Comparison of ENCODE assay signal across 34 cellular contexts in genomic region chr12:104911942-104912341, GRCh38. TPM values are rescaled to one million over a fixed set of nuclear protein-coding genes. Genes with fewer than 3 reads are reported as not detected.
DNase-seq lines count a peak whose midpoint lies in the region; ATAC-seq, FAIRE-seq and TF ChIP-seq lines count a peak whose summit lies in the region.
"Had no signal": no experiment of that assay in that cellular context is flagged by ENCODE, and none has a peak within 500 bp of the region (broad histone marks: within the 10 kb centered on the region; RNA-seq: fewer than 3 reads in every experiment).

No MANE protein-coding gene starts in this region.

- H4K20me1 ChIP-seq in IMR-90 (ENCODE audit: insufficient read depth, low read length) (no peaks in the 10 kb centered on the region), K562 (replicated peaks; ENCODE audit: control insufficient read depth, insufficient read depth, low read length) (no peaks in the 10 kb centered on the region)
- H4K20me1 ChIP-seq: BLaER1; BLaER1 treated with 17β-estradiol and CSF1 and Interleukin-3, amounts not matched to agents 10 nM and 100 nM had no signal

- H3K9ac ChIP-seq in IMR-90 (ENCODE audit: low read depth, low read length) (no peak overlapping the region), K562 (ENCODE audit: insufficient read depth in 1 of 2, low read depth in 2 of 2, low read length in 2 of 2) (no peak overlapping the region)
- H3K9ac ChIP-seq: BLaER1; BLaER1 treated with 17β-estradiol and CSF1 and Interleukin-3, amounts not matched to agents 10 nM and 100 nM had no signal

- no peak overlapping the region for H2AK9ac ChIP-seq in IMR-90 (replicated peaks; ENCODE audit: low read depth, low read length, poor library complexity)

- POLR2A ChIA-PET in A549 (lab: Yijun Ruan, JAX) = no interaction called here
- POLR2A ChIA-PET in IMR-90 (lab: Charles Lee; ENCODE audit: unreplicated experiment) = no interaction called here
- POLR2A ChIA-PET in K562 (lab: Yijun Ruan, JAX) = interaction anchor here (0.6 kb wide), 1 partner anchor 56 kb away, joined by 3 read pairs; no protein-coding TSS in a partner anchor

- H3K79me2 ChIP-seq in K562 (ENCODE audit: control insufficient read depth, insufficient read depth, low read length) = no peaks in the 10 kb centered on the region

- H2BK15ac ChIP-seq in IMR-90 (ENCODE audit: low read depth, low read length) = no peak overlapping the region

- H3K4me3 ChIP-seq in A549 (no peak overlapping the region), IMR-90 (ENCODE audit: insufficient read depth, low read depth, low read length) (no peak overlapping the region), K562 (no peak overlapping the region), Peyer's patch (no peak overlapping the region)
- H3K4me3 ChIP-seq: BLaER1; BLaER1 treated with 17β-estradiol and CSF1 and Interleukin-3, amounts not matched to agents 10 nM and 100 nM had no signal

- H3K27me3 ChIP-seq in IMR-90 (ENCODE audit: control insufficient read depth, insufficient read depth, low read length) (no peaks in the 10 kb centered on the region), K562 (ENCODE audit: control insufficient read depth in 2 of 2, insufficient read depth in 2 of 2, low read length in 2 of 2) (peaks cover 10 to 11% of the 10 kb centered on the region in 2 experiments; a peak in 3 of 5 replicates), Peyer's patch (no peaks in the 10 kb centered on the region)
- H3K27me3 ChIP-seq: BE2C; BLaER1; BLaER1 treated with 17β-estradiol and CSF1 and Interleukin-3, amounts not matched to agents 10 nM and 100 nM had no signal

- in situ Hi-C loops in IMR-90 (cut with MboI; ENCODE audit: low sequenced_read_pairs) (no loop called here), K562 (cut with MboI) (no loop called here)

- no peaks in the 10 kb centered on the region; the same call in 2 of the 3 replicates for H3K4me1 ChIP-seq in A549
- H3K4me1 ChIP-seq in IMR-90 (ENCODE audit: control insufficient read depth, insufficient read depth, low read length) = no peaks in the 10 kb centered on the region
- H3K4me1 ChIP-seq in K562 (replicated peaks in 1 of 2; ENCODE audit: control insufficient read depth in 2 of 2, insufficient read depth in 2 of 2, low read length in 2 of 2) = no peaks in the 10 kb centered on the region
- H3K4me1 ChIP-seq in Peyer's patch = no peaks in the 10 kb centered on the region
- H3K4me1 ChIP-seq: BE2C; BLaER1; BLaER1 treated with 17β-estradiol and CSF1 and Interleukin-3, amounts not matched to agents 10 nM and 100 nM; Caco-2 had no signal

- TF ChIP-seq EP300 in A549 (IDR thresholded peaks at IDR 0.05) (no peak), K562 (IDR thresholded peaks at IDR 0.05; ENCODE audit: low read length) (no peak)

- no peak overlapping the region for H2BK20ac ChIP-seq in IMR-90 (ENCODE audit: low read depth, low read length)

- H3K9me1 ChIP-seq in IMR-90 (ENCODE audit: insufficient read depth, low read length) (no peaks in the 10 kb centered on the region), K562 (ENCODE audit: control insufficient read depth, insufficient read depth, low read length) (peaks cover 3% of the 10 kb centered on the region)

- H3K4ac ChIP-seq in IMR-90 (ENCODE audit: low read depth, low read length) = no peak overlapping the region

- H3K18ac ChIP-seq in IMR-90 (ENCODE audit: low read depth, low read length) = no peak overlapping the region

- H3K27ac ChIP-seq in A549 (no peak overlapping the region), IMR-90 (ENCODE audit: insufficient read depth, low read length) (no peak overlapping the region), K562 (ENCODE audit: extremely low read depth, low read depth, low read length) (no peak overlapping the region), Peyer's patch (no peak overlapping the region)
- H3K27ac ChIP-seq: 22Rv1; BLaER1; BLaER1 treated with 17β-estradiol and CSF1 and Interleukin-3, amounts not matched to agents 10 nM and 100 nM; C4-2B had no signal

- no peak overlapping the region for H3K4me2 ChIP-seq in A549
- no peak overlapping the region for H3K4me2 ChIP-seq in IMR-90 (ENCODE audit: low read depth, low read length)
- H3K4me2 ChIP-seq in K562 (ENCODE audit: insufficient read depth, low read length) = no peak overlapping the region
- H3K4me2 ChIP-seq: BLaER1; BLaER1 treated with 17β-estradiol and CSF1 and Interleukin-3, amounts not matched to agents 10 nM and 100 nM had no signal

- H2AFZ ChIP-seq in IMR-90 (replicated peaks; ENCODE audit: low read length, poor library complexity) (no peak overlapping the region), K562 (ENCODE audit: low read depth, low read length) (no peak overlapping the region)

- WGBS in A549 (ENCODE audit: missing lambda C conversion rate) = 87% methylated on average over 4 of the region's 4 CpGs
- no CpG with 5 or more reads among the region's 4 CpGs for WGBS in IMR-90 (ENCODE audit: extremely low coverage in 2 of 2, insufficient read length in 1 of 2), 2 experiments
- 1% methylated on average over 4 of the region's 4 CpGs for WGBS in K562 (ENCODE audit: insufficient coverage, low coverage, missing lambda C conversion rate)

- no peak overlapping the region for H3K14ac ChIP-seq in IMR-90 (replicated peaks; ENCODE audit: low read depth, low read length)

- no peak overlapping the region for H3K23ac ChIP-seq in IMR-90 (ENCODE audit: low read depth, low read length)

- H3K9me3 ChIP-seq in A549 (no peaks in the 10 kb centered on the region), IMR-90 (ENCODE audit: control insufficient read depth, insufficient read depth, low read length) (no peaks in the 10 kb centered on the region), K562 (replicated peaks; ENCODE audit: control insufficient read depth, insufficient read depth, low read depth, low read length) (no peaks in the 10 kb centered on the region), Peyer's patch (no peaks in the 10 kb centered on the region)
- H3K9me3 ChIP-seq: BE2C; BLaER1; BLaER1 treated with 17β-estradiol and CSF1 and Interleukin-3, amounts not matched to agents 10 nM and 100 nM; Caco-2 had no signal

- H2BK5ac ChIP-seq in IMR-90 (ENCODE audit: low read depth, low read length, poor library complexity, severe bottlenecking) = no peak overlapping the region

- intact Hi-C loops in Right ventricle myocardium inferior (cut with DNase I) = no loop called here
- intact Hi-C loops in left ventricle myocardium superior (cut with micrococcal nuclease) = no loop called here
- intact Hi-C loops in IMR-90 (cut with micrococcal nuclease) = no loop called here
- intact Hi-C loops in K562 (cut with micrococcal nuclease) = no loop called here

- H2AK5ac ChIP-seq in IMR-90 (ENCODE audit: low read depth, low read length) = no peak overlapping the region

- peak; percentile 32 for DNase-seq in Right ventricle myocardium inferior (ENCODE audit: missing footprints)
- DNase-seq in left ventricle myocardium superior = no peak
- no peak for DNase-seq in A549 (ENCODE audit: low read depth in 1 of 2, low spot score in 1 of 2)
- DNase-seq in IMR-90 = no peak
- DNase-seq in K562 (ENCODE audit: extremely low read depth in 1 of 4, low spot score in 3 of 4) = no peak
- DNase-seq in Peyer's patch = no peak
- no peak for DNase-seq in inferior parietal cortex (ENCODE audit: extremely low spot score)
- no peak for DNase-seq in T1000 (lab: John Stamatoyannopoulos, UW)
- DNase-seq: 8988T; ACHN; AML-193; BE2C; C1 segment of cervical spinal cord; Caco-2; Calu3; CD4-positive, alpha-beta memory T cell; CD4-positive, alpha-beta T cell; CD4-positive, CD25-positive, alpha-beta regulatory T cell; CD8-positive, alpha-beta memory T cell; CD8-positive, alpha-beta T cell; COR-L47; DMS 273 treated with DMSO at 0.1 percent for 48 hours; DMS153; DMS53; DMS79; DMS79 treated with DMSO at 0.1 percent for 48 hours; DND-41; EL had no signal

- H3K79me1 ChIP-seq in IMR-90 (ENCODE audit: low read depth in 1 of 2, low read length in 2 of 2) = no peaks in the 10 kb centered on the region

- dilution Hi-C loops in IMR-90 (cut with HindIII; ENCODE audit: low sequenced_read_pairs, unreplicated experiment) = no loop called here

- H3K36me3 ChIP-seq in IMR-90 (ENCODE audit: control insufficient read depth, insufficient read depth, low read length) (no peaks in the 10 kb centered on the region), K562 (ENCODE audit: control insufficient read depth, insufficient read depth, low read length) (no peaks in the 10 kb centered on the region), Peyer's patch (no peaks in the 10 kb centered on the region)
- H3K36me3 ChIP-seq: BE2C; BLaER1; BLaER1 treated with 17β-estradiol and CSF1 and Interleukin-3, amounts not matched to agents 10 nM and 100 nM had no signal

- H3K56ac ChIP-seq in IMR-90 (ENCODE audit: extremely low read depth, insufficient read depth, low read length) = no peak overlapping the region

- no peak overlapping the region for H4K91ac ChIP-seq in IMR-90 (ENCODE audit: insufficient read depth, low read depth, low read length)

- TF ChIP-seq POLR2A in A549 (IDR thresholded peaks at IDR 0.05; ENCODE audit: low read length) (no peak), IMR-90 (IDR thresholded peaks at IDR 0.05; ENCODE audit: low read depth, low read length) (no peak), K562 (conservative IDR thresholded peaks at IDR 0.05) (no peak), Peyer's patch (IDR thresholded peaks at IDR 0.05) (no peak)

- CTCF ChIA-PET in A549 (lab: Yijun Ruan, JAX) (no interaction called here), IMR-90 (lab: Yijun Ruan, JAX) (no interaction called here), K562 (lab: Yijun Ruan, JAX; ENCODE audit: low intra/inter-chr PET ratio) (no interaction called here)

- H4K5ac ChIP-seq in IMR-90 (ENCODE audit: low read depth, low read length) = no peak overlapping the region

- BruUV-seq in IMR-90 (replicated peaks; lab: Mats Ljungman, UMichigan) (no TSS peak), K562 (replicated peaks; lab: Mats Ljungman, UMichigan) (no TSS peak)

- no peak overlapping the region for H2BK120ac ChIP-seq in IMR-90 (ENCODE audit: low read depth, low read length)

- ATAC-seq in Right ventricle myocardium inferior (no peak), left ventricle myocardium superior (no peak), A549 (no peak), IMR-90 (ENCODE audit: low read depth) (no peak), K562 (no peak)
- ATAC-seq: CD8-positive, alpha-beta T cell had no signal

- no peak for FAIRE-seq in A549 (lab: Jason Lieb, UNC)
- no peak for FAIRE-seq in K562 (lab: Jason Lieb, UNC)
- FAIRE-seq: A204.1, D721Med had no signal

- no peak overlapping the region for H4K8ac ChIP-seq in IMR-90 (ENCODE audit: low read depth in 2 of 2, low read length in 2 of 2)

- no peak for TF ChIP-seq RAD21 in A549 (conservative IDR thresholded peaks at IDR 0.05 in 1 of 2, IDR thresholded peaks at IDR 0.05 in 1 of 2)
- TF ChIP-seq RAD21 in IMR-90 (IDR thresholded peaks at IDR 0.05; ENCODE audit: low read length) = no peak
- TF ChIP-seq RAD21 in K562 (CRISPR knock-in tag; conservative IDR thresholded peaks at IDR 0.05 in 1 of 2, IDR thresholded peaks at IDR 0.05 in 1 of 2) = no peak

- TF ChIP-seq CTCF in A549 (IDR thresholded peaks at IDR 0.05) = no peak
- no peak for TF ChIP-seq CTCF in IMR-90 (conservative IDR thresholded peaks at IDR 0.05; ENCODE audit: low read depth, low read length)
- TF ChIP-seq CTCF in K562 (IDR thresholded peaks at IDR 0.05 in 2 of 3, conservative IDR thresholded peaks at IDR 0.05 in 1 of 3; ENCODE audit: insufficient read depth in 2 of 3, low read depth in 1 of 3, low read length in 3 of 3) = no peak
- TF ChIP-seq CTCF in Peyer's patch (IDR thresholded peaks at IDR 0.05) = no peak

RNA-seq across cellular contexts. Expression of gene SLC41A2, which starts 46.1 kb away (rescaled TPM):
- total RNA-seq in Right ventricle myocardium inferior (3.9 TPM), left ventricle myocardium superior (2.6 TPM), IMR-90 (2012; rRNA removed) (6.8 and 14.4 TPM in 2 replicates), K562 (2014; rRNA removed) (0.04 TPM in 1 of 2 replicates, not detected in the other), K562 (2014; rRNA removed; fragmentation: Illumina TruSeq; extraction: Trizol) (0.26 and 0.36 TPM in 2 replicates), K562 (2015; rRNA removed; fragmentation: Illumina TruSeq; extraction: Trizol) (0.04 and 0.47 TPM in 2 replicates), K562 (2021) (0.47 and 0.89 TPM in 2 replicates), Peyer's patch (100 to 1,000 TPM in 2 of 4 donors, 10 to 100 TPM in 2; 11.6 to 178 (median 114) TPM)
- polyA plus RNA-seq in A549 (2011; rRNA removed) (14.6 and 17.5 TPM in 2 replicates), A549 (2017; fragmentation: RNase III; extraction: RNeasy Plus Mini Kit Qiagen cat#74134 plus additional on column Dnase treatment) (13.8 to 16.5 TPM (median 14.8 TPM) in 3 replicates), IMR-90 (2012; rRNA removed) (1.2 and 1.5 TPM in 2 replicates), K562 (2011; rRNA removed) (0.07 and 0.24 TPM in 2 replicates), K562 (2014; fragmentation: Illumina TruSeq; extraction: Trizol) (0.03 and 0.04 TPM in 2 replicates), K562 (2014; fragmentation: Nextera tagmentation; extraction: Ambion mirVana) (under 1 TPM; 0.01 to 0.08 TPM), K562 (2014; rRNA removed) (0.05 and 0.09 TPM in 2 replicates)
- 2.4 and 2.6 TPM in 2 replicates for polyA plus RNA-seq in A549 (2012; cell fraction: cytosol; rRNA removed)
- 1.5 and 2.4 TPM in 2 replicates for polyA plus RNA-seq in A549 (2012; cell fraction: nucleus; rRNA removed)
- 16.4 and 18.8 TPM in 2 replicates for polyA minus RNA-seq in A549 (2011; rRNA and poly(A)+ RNA removed)
- 0.56 and 1.0 TPM in 2 replicates for polyA plus RNA-seq in IMR-90 (2012; cell fraction: cytosol; rRNA removed)
- 0.37 and 1.00 TPM in 2 replicates for polyA plus RNA-seq in IMR-90 (2012; cell fraction: nucleus; rRNA removed; ENCODE audit: low replicate concordance)
- 0.67 and 2.7 TPM in 2 replicates for total RNA-seq in K562 (2011; cell fraction: chromatin; rRNA removed; ENCODE audit: low replicate concordance)
- 0.13 and 0.33 TPM in 2 replicates for total RNA-seq in K562 (2011; cell fraction: nucleolus; rRNA removed)
- 0.22 and 0.31 TPM in 2 replicates for total RNA-seq in K562 (2011; cell fraction: nucleoplasm; rRNA removed)
- 0.03 TPM in 1 of 2 replicates, not detected in the other for polyA plus RNA-seq in K562 (2011; cell fraction: cytosol; rRNA removed)
- polyA plus RNA-seq in K562 (2011; cell fraction: nucleus; rRNA removed) = 0.10 and 0.17 TPM in 2 replicates
- polyA plus RNA-seq in K562 (2012) = 0.17 and 0.38 TPM in 2 replicates
- polyA minus RNA-seq in K562 (2011; rRNA and poly(A)+ RNA removed) = 0.60 and 0.87 TPM in 2 replicates
- polyA minus RNA-seq in K562 (2011; cell fraction: cytosol; rRNA and poly(A)+ RNA removed) = not detected in 2 replicates
- 0.78 and 1.1 TPM in 2 replicates for polyA minus RNA-seq in K562 (2011; cell fraction: nucleus; rRNA and poly(A)+ RNA removed)
- polyA plus RNA-seq: CD8-positive, alpha-beta memory T cell had no signal
